In the genomic region with DNA sequence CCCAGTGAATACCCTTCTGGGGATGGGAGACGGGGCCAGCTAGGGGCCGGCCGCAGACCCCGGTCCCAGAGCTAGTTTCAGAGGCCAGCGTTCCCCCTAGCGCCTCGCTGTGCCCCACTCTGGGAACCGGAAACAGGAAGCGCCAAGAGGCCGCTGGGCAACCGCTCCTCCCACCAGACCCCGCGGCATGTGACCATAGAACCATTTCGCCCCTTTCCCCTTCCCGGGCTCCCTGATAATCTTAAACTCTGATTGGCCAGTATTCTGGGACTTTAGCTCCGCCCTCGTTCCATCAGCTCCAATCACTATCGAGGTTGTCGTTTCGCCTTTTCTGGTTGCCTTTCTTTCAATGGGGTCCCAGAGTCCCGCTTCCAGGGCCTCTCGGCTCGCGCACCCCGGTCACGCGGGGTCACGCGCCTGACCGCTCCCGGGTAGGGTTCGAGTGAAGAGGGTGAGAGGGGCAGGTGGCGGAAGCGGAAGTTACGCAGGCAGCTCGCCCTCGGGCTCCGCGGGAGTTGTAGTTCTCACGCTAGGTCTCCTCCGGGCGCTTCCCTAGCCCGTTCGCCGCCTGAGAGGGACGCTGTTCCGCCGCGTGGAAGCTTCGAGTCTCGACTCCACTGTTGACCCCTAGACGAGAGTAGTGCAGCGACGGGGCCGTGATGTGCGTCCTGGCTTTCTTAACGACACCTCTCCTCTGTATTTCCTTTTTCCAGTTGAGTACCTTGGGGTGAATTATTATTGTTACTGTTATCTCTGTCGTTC, we compare ENCODE assay signal across 1 cellular context.
A peak's percentile ranks its signal among the peaks of the same experiment; 100 is the strongest.
TF ChIP-seq lines count a peak whose summit lies in the region.

A gene (minus strand): TSS at position 121 of the 762 bp plus-strand sequence. CDS start 3,241 bp downstream, outside the sequence.

TF ChIP-seq in WTC11, 78 proteins besides CTCF, POLR2A, EP300 and RAD21 (continued from another document and continues in another):
- TF ChIP-seq, protein P1, sequence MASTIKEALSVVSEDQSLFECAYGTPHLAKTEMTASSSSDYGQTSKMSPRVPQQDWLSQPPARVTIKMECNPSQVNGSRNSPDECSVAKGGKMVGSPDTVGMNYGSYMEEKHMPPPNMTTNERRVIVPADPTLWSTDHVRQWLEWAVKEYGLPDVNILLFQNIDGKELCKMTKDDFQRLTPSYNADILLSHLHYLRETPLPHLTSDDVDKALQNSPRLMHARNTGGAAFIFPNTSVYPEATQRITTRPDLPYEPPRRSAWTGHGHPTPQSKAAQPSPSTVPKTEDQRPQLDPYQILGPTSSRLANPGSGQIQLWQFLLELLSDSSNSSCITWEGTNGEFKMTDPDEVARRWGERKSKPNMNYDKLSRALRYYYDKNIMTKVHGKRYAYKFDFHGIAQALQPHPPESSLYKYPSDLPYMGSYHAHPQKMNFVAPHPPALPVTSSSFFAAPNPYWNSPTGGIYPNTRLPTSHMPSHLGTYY (CRISPR knock-in tag; IDR thresholded peaks at IDR 0.05): no peak
- TF ChIP-seq GRHL2 (CRISPR knock-in tag; IDR thresholded peaks at IDR 0.05; ENCODE audit: insufficient replicate concordance, severe bottlenecking) (no peak), SMAD4 (CRISPR knock-in tag; IDR thresholded peaks at IDR 0.05) (no peak), OVOL2 (CRISPR knock-in tag; IDR thresholded peaks at IDR 0.05; ENCODE audit: borderline replicate concordance) (no peak), ELF4 (CRISPR knock-in tag; IDR thresholded peaks at IDR 0.05; ENCODE audit: low read depth) (no peak), ZNF121 (CRISPR knock-in tag; IDR thresholded peaks at IDR 0.05) (no peak), PRRX2 (CRISPR knock-in tag; IDR thresholded peaks at IDR 0.05) (no peak), RELA (CRISPR knock-in tag; IDR thresholded peaks at IDR 0.05; ENCODE audit: borderline replicate concordance) (no peak), NFYB (CRISPR knock-in tag; conservative IDR thresholded peaks at IDR 0.05; ENCODE audit: low read depth) (no peak; the same call in 1 of the 2 replicates), ESRRA (CRISPR knock-in tag; IDR thresholded peaks at IDR 0.05; ENCODE audit: borderline replicate concordance) (no peak), SOX15 (CRISPR knock-in tag; IDR thresholded peaks at IDR 0.05) (no peak), TEAD1 (CRISPR knock-in tag; IDR thresholded peaks at IDR 0.05) (no peak), ETV6 (CRISPR knock-in tag; IDR thresholded peaks at IDR 0.05) (peak; percentile 60; the same call in 1 of the 2 replicates), SMAD3 (CRISPR knock-in tag; IDR thresholded peaks at IDR 0.05; ENCODE audit: borderline replicate concordance) (peak; percentile 61), NR1H2 (CRISPR knock-in tag; IDR thresholded peaks at IDR 0.05) (no peak), TCF7 (CRISPR knock-in tag; IDR thresholded peaks at IDR 0.05; ENCODE audit: low read depth) (no peak), ZNF232 (CRISPR knock-in tag; IDR thresholded peaks at IDR 0.05) (peak; percentile 92), ZNF396 (CRISPR knock-in tag; IDR thresholded peaks at IDR 0.05; ENCODE audit: borderline replicate concordance) (no peak), CBFB (CRISPR knock-in tag; IDR thresholded peaks at IDR 0.05; ENCODE audit: low read depth) (no peak), ZNF423 (CRISPR knock-in tag; IDR thresholded peaks at IDR 0.05) (no peak)
- TF ChIP-seq, protein P2, sequence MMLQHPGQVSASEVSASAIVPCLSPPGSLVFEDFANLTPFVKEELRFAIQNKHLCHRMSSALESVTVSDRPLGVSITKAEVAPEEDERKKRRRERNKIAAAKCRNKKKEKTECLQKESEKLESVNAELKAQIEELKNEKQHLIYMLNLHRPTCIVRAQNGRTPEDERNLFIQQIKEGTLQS (CRISPR knock-in tag; conservative IDR thresholded peaks at IDR 0.05): no peak
- TF ChIP-seq, protein P3, sequence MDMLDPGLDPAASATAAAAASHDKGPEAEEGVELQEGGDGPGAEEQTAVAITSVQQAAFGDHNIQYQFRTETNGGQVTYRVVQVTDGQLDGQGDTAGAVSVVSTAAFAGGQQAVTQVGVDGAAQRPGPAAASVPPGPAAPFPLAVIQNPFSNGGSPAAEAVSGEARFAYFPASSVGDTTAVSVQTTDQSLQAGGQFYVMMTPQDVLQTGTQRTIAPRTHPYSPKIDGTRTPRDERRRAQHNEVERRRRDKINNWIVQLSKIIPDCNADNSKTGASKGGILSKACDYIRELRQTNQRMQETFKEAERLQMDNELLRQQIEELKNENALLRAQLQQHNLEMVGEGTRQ (CRISPR knock-in tag; IDR thresholded peaks at IDR 0.05): peak; percentile 93
- TF ChIP-seq, protein P4, sequence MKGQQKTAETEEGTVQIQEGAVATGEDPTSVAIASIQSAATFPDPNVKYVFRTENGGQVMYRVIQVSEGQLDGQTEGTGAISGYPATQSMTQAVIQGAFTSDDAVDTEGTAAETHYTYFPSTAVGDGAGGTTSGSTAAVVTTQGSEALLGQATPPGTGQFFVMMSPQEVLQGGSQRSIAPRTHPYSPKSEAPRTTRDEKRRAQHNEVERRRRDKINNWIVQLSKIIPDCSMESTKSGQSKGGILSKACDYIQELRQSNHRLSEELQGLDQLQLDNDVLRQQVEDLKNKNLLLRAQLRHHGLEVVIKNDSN (CRISPR knock-in tag; IDR thresholded peaks at IDR 0.05): peak; percentile 93
- TF ChIP-seq, protein P5, sequence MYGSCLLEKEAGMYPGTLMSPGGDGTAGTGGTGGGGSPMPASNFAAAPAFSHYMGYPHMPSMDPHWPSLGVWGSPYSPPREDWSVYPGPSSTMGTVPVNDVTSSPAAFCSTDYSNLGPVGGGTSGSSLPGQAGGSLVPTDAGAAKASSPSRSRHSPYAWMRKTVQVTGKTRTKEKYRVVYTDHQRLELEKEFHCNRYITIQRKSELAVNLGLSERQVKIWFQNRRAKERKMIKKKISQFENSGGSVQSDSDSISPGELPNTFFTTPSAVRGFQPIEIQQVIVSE (CRISPR knock-in tag; IDR thresholded peaks at IDR 0.05; ENCODE audit: borderline replicate concordance): no peak
- TF ChIP-seq, protein P6, sequence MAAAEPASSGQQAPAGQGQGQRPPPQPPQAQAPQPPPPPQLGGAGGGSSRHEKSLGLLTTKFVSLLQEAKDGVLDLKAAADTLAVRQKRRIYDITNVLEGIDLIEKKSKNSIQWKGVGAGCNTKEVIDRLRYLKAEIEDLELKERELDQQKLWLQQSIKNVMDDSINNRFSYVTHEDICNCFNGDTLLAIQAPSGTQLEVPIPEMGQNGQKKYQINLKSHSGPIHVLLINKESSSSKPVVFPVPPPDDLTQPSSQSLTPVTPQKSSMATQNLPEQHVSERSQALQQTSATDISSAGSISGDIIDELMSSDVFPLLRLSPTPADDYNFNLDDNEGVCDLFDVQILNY (CRISPR knock-in tag; IDR thresholded peaks at IDR 0.05): peak; percentile 68; the same call in 1 of the 2 replicates
- TF ChIP-seq, protein P7, sequence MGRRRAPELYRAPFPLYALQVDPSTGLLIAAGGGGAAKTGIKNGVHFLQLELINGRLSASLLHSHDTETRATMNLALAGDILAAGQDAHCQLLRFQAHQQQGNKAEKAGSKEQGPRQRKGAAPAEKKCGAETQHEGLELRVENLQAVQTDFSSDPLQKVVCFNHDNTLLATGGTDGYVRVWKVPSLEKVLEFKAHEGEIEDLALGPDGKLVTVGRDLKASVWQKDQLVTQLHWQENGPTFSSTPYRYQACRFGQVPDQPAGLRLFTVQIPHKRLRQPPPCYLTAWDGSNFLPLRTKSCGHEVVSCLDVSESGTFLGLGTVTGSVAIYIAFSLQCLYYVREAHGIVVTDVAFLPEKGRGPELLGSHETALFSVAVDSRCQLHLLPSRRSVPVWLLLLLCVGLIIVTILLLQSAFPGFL (CRISPR knock-in tag; IDR thresholded peaks at IDR 0.05; ENCODE audit: borderline replicate concordance): no peak
- TF ChIP-seq, protein P8, sequence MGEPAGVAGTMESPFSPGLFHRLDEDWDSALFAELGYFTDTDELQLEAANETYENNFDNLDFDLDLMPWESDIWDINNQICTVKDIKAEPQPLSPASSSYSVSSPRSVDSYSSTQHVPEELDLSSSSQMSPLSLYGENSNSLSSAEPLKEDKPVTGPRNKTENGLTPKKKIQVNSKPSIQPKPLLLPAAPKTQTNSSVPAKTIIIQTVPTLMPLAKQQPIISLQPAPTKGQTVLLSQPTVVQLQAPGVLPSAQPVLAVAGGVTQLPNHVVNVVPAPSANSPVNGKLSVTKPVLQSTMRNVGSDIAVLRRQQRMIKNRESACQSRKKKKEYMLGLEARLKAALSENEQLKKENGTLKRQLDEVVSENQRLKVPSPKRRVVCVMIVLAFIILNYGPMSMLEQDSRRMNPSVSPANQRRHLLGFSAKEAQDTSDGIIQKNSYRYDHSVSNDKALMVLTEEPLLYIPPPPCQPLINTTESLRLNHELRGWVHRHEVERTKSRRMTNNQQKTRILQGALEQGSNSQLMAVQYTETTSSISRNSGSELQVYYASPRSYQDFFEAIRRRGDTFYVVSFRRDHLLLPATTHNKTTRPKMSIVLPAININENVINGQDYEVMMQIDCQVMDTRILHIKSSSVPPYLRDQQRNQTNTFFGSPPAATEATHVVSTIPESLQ (CRISPR knock-in tag; IDR thresholded peaks at IDR 0.05): no peak
- TF ChIP-seq, protein P9, sequence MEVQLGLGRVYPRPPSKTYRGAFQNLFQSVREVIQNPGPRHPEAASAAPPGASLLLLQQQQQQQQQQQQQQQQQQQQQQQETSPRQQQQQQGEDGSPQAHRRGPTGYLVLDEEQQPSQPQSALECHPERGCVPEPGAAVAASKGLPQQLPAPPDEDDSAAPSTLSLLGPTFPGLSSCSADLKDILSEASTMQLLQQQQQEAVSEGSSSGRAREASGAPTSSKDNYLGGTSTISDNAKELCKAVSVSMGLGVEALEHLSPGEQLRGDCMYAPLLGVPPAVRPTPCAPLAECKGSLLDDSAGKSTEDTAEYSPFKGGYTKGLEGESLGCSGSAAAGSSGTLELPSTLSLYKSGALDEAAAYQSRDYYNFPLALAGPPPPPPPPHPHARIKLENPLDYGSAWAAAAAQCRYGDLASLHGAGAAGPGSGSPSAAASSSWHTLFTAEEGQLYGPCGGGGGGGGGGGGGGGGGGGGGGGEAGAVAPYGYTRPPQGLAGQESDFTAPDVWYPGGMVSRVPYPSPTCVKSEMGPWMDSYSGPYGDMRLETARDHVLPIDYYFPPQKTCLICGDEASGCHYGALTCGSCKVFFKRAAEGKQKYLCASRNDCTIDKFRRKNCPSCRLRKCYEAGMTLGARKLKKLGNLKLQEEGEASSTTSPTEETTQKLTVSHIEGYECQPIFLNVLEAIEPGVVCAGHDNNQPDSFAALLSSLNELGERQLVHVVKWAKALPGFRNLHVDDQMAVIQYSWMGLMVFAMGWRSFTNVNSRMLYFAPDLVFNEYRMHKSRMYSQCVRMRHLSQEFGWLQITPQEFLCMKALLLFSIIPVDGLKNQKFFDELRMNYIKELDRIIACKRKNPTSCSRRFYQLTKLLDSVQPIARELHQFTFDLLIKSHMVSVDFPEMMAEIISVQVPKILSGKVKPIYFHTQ (CRISPR knock-in tag; IDR thresholded peaks at IDR 0.05): no peak
- TF ChIP-seq, protein P10, sequence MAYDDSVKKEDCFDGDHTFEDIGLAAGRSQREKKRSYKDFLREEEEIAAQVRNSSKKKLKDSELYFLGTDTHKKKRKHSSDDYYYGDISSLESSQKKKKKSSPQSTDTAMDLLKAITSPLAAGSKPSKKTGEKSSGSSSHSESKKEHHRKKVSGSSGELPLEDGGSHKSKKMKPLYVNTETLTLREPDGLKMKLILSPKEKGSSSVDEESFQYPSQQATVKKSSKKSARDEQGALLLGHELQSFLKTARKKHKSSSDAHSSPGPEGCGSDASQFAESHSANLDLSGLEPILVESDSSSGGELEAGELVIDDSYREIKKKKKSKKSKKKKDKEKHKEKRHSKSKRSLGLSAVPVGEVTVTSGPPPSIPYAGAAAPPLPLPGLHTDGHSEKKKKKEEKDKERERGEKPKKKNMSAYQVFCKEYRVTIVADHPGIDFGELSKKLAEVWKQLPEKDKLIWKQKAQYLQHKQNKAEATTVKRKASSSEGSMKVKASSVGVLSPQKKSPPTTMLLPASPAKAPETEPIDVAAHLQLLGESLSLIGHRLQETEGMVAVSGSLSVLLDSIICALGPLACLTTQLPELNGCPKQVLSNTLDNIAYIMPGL (CRISPR knock-in tag; IDR thresholded peaks at IDR 0.05): peak; percentile 45
- TF ChIP-seq, protein P11, sequence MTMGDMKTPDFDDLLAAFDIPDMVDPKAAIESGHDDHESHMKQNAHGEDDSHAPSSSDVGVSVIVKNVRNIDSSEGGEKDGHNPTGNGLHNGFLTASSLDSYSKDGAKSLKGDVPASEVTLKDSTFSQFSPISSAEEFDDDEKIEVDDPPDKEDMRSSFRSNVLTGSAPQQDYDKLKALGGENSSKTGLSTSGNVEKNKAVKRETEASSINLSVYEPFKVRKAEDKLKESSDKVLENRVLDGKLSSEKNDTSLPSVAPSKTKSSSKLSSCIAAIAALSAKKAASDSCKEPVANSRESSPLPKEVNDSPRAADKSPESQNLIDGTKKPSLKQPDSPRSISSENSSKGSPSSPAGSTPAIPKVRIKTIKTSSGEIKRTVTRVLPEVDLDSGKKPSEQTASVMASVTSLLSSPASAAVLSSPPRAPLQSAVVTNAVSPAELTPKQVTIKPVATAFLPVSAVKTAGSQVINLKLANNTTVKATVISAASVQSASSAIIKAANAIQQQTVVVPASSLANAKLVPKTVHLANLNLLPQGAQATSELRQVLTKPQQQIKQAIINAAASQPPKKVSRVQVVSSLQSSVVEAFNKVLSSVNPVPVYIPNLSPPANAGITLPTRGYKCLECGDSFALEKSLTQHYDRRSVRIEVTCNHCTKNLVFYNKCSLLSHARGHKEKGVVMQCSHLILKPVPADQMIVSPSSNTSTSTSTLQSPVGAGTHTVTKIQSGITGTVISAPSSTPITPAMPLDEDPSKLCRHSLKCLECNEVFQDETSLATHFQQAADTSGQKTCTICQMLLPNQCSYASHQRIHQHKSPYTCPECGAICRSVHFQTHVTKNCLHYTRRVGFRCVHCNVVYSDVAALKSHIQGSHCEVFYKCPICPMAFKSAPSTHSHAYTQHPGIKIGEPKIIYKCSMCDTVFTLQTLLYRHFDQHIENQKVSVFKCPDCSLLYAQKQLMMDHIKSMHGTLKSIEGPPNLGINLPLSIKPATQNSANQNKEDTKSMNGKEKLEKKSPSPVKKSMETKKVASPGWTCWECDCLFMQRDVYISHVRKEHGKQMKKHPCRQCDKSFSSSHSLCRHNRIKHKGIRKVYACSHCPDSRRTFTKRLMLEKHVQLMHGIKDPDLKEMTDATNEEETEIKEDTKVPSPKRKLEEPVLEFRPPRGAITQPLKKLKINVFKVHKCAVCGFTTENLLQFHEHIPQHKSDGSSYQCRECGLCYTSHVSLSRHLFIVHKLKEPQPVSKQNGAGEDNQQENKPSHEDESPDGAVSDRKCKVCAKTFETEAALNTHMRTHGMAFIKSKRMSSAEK (CRISPR knock-in tag; IDR thresholded peaks at IDR 0.05; ENCODE audit: borderline replicate concordance): no peak
- TF ChIP-seq, protein P12, sequence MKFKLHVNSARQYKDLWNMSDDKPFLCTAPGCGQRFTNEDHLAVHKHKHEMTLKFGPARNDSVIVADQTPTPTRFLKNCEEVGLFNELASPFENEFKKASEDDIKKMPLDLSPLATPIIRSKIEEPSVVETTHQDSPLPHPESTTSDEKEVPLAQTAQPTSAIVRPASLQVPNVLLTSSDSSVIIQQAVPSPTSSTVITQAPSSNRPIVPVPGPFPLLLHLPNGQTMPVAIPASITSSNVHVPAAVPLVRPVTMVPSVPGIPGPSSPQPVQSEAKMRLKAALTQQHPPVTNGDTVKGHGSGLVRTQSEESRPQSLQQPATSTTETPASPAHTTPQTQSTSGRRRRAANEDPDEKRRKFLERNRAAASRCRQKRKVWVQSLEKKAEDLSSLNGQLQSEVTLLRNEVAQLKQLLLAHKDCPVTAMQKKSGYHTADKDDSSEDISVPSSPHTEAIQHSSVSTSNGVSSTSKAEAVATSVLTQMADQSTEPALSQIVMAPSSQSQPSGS (CRISPR knock-in tag; IDR thresholded peaks at IDR 0.05; ENCODE audit: borderline replicate concordance, low read depth): no peak
